ENCODE assay signal across 12 cellular contexts in genomic region chr14:50303744-50304471, GRCh38. TPM values are rescaled to one million over a fixed set of nuclear protein-coding genes. Genes with fewer than 3 reads are reported as not detected.
DNase-seq lines count a peak whose midpoint lies in the region; ATAC-seq, FAIRE-seq and TF ChIP-seq lines count a peak whose summit lies in the region.
"Had no signal": no experiment of that assay in that cellular context is flagged by ENCODE, and none has a peak within 500 bp of the region (broad histone marks: within the 10 kb centered on the region; RNA-seq: fewer than 3 reads in every experiment).

No MANE protein-coding gene starts in this region.

- no peaks in the 10 kb centered on the region for H3K27me3 ChIP-seq in neutrophil

- no peak overlapping the region for H3K4me3 ChIP-seq in neutrophil (ENCODE audit: low read depth in 1 of 2, low read length in 1 of 2)

- FAIRE-seq in GM12891 (lab: Jason Lieb, UNC): peak; percentile 20

- H3K27ac ChIP-seq in neutrophil: peak overlapping the region; percentile 5
- H3K27ac ChIP-seq: VCaP had no signal

- no peaks in the 10 kb centered on the region for H3K36me3 ChIP-seq in neutrophil

- H3K4me1 ChIP-seq in neutrophil (ENCODE audit: control insufficient read depth in 1 of 2, insufficient read depth in 1 of 2, low read depth in 1 of 2, low read length in 1 of 2): peaks cover 9 to 13% of the 10 kb centered on the region in 2 experiments

- no peak for ATAC-seq in HG02678 (IDR thresholded peaks at IDR 0.05; ENCODE audit: unreplicated experiment)
- ATAC-seq in activated CD4-positive, CD25-positive, alpha-beta regulatory T cell treated with anti-CD3 and anti-CD28 coated beads, Interleukin-2, amount 50 U/mL, for 24 hours: no peak
- no peak for ATAC-seq in HG03521 (IDR thresholded peaks at IDR 0.05; ENCODE audit: unreplicated experiment)
- ATAC-seq: effector memory CD8-positive, alpha-beta T cell had no signal

- no peak for DNase-seq in GM12891 (ENCODE audit: insufficient read length, low spot score)
- peak; percentile 91 for DNase-seq in NOMO-1 treated with DMSO at 0.1 percent for 48 hours (lab: John Stamatoyannopoulos, UW; ENCODE audit: unreplicated experiment)
- peak; percentile 92 to 95 for DNase-seq in erythroblast (lab: John Stamatoyannopoulos, UW)
- DNase-seq in cortex of kidney (lab: John Stamatoyannopoulos, UW): no peak
- DNase-seq: activated naive CD4-positive, alpha-beta T cell treated with Interleukin-2 at 50 U/mL for 16 hours; effector memory CD8-positive, alpha-beta T cell; HFFc6 had no signal

- no peaks in the 10 kb centered on the region for H3K9me3 ChIP-seq in neutrophil

- TF ChIP-seq POLR2A in GM12891 (IDR thresholded peaks at IDR 0.05; ENCODE audit: low read depth, low read length) (no peak), erythroblast (IDR thresholded peaks at IDR 0.05; ENCODE audit: low read length) (no peak)

- no peak for TF ChIP-seq CTCF in neutrophil (IDR thresholded peaks at IDR 0.05)

TF ChIP-seq in GM12891, 5 proteins besides CTCF, POLR2A, EP300 and RAD21:
- TF ChIP-seq POU2F2 (IDR thresholded peaks at IDR 0.05; ENCODE audit: low read depth, low read length): no peak
- TF ChIP-seq POLR2AphosphoS5 (IDR thresholded peaks at IDR 0.05; ENCODE audit: low read depth, low read length): no peak
- no peak for TF ChIP-seq PAX5 (IDR thresholded peaks at IDR 0.05; ENCODE audit: insufficient read depth, low read length, severe bottlenecking)
- no peak for TF ChIP-seq TAF1 (IDR thresholded peaks at IDR 0.05; ENCODE audit: low read depth, low read length)
- no peak for TF ChIP-seq SPI1 (IDR thresholded peaks at IDR 0.05; ENCODE audit: low read depth, low read length)

RNA-seq across cellular contexts. Expression of gene L2HGDH, which starts 8.1 kb away (rescaled TPM):
- polyA plus RNA-seq in GM12891 (2012; ENCODE audit: low read depth, missing spikeins): 7.6 TPM

RNA-seq across cellular contexts. Expression of gene DMAC2L, which starts 8.2 kb away (rescaled TPM):
- 18.4 TPM for polyA plus RNA-seq in GM12891 (2012; ENCODE audit: low read depth, missing spikeins)

Comparison
In these comparisons a context has a peak if more than half of its experiments do, and no peak if none do; other contexts are left out.
1. DNase-seq: peak in NOMO-1 treated with DMSO at 0.1 percent for 48 hours (single experiment) and erythroblast (2 of 2); none in GM12891 (single experiment) and cortex of kidney (single experiment).